Comparison of ENCODE assay signal across 8 cellular contexts in the genomic region with DNA sequence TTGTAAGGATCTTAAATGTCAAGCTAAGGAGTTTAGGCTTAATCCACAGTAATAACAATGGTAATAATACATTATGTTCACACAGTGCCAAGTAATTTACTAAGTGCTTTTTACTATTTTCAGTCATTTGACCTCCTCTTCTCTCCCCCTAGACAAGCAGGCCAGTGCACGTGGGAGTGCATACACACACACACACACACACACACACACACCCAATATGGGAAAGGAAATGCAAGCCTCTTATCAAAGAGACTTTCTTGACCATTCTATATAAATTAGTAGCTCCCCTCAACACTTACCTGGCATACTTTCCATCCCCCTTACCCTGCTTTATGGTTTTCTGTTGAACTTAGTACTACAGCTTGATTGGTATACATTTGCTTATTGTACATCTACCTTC. TPM values are rescaled to one million over a fixed set of nuclear protein-coding genes. Genes with fewer than 3 reads are reported as not detected.
"Had no signal": no experiment of that assay in that cellular context is flagged by ENCODE, and none has a peak within 500 bp of the region (broad histone marks: within the 10 kb centered on the region; RNA-seq: fewer than 3 reads in every experiment).

No MANE protein-coding gene starts in this region.

- FAIRE-seq: HTR-8/SVneo, K562 had no signal

- DNase-seq: GOT3, H7, IMR-90 had no signal

- H3K9me3 ChIP-seq: HAP-1 had no signal

- ATAC-seq: HCT116, K562 had no signal

RNA-seq across cellular contexts. Expression of a gene that starts 3.8 kb away (rescaled TPM):
- total RNA-seq: GM23248 had no signal
